In the genomic region with DNA sequence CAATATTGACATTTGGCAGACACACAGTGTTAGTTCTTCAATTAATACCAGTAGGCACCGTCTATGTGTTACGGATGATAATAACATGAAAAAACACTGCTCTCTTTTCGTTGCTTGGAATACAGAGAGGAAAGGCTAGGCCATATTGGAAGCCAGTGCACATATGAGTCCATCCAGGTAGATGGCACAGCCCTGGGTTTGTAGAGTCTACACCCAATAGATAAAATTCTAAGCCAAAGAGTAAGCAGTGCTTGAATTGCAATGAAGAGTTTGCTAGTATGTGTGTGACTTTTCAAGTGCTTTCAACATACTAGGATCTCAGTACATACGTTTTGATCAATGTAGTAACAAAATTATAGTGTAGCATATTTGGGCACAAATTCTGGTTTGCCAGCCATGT, we compare ENCODE assay signal across 26 cellular contexts.
"Had no signal": no experiment of that assay in that cellular context is flagged by ENCODE, and none has a peak within 500 bp of the region (broad histone marks: within the 10 kb centered on the region; RNA-seq: fewer than 3 reads in every experiment).

No MANE protein-coding gene starts in this region.

- H3K4me3 ChIP-seq: neural progenitor cell, ovary, psoas muscle, right lobe of liver, sigmoid colon, suprapubic skin, testis, tibial nerve, upper lobe of left lung, vagina had no signal

- H3K4me1 ChIP-seq: neural progenitor cell, parathyroid adenoma, psoas muscle, right lobe of liver, sigmoid colon, suprapubic skin, testis, tibial nerve, vagina had no signal

- H3K36me3 ChIP-seq: neural progenitor cell, ovary, right lobe of liver, sigmoid colon, suprapubic skin, tibial nerve, upper lobe of left lung, vagina had no signal

- H3K27ac ChIP-seq: neural progenitor cell, ovary, parathyroid adenoma, psoas muscle, right lobe of liver, sigmoid colon, suprapubic skin, testis, tibial nerve, upper lobe of left lung, vagina had no signal

- H3K27me3 ChIP-seq: neural progenitor cell, ovary, right lobe of liver, sigmoid colon, suprapubic skin, testis, tibial nerve, upper lobe of left lung, vagina had no signal

- H3K9me3 ChIP-seq: ovary, psoas muscle, right lobe of liver, sigmoid colon, suprapubic skin, testis, vagina had no signal

- DNase-seq: naive thymus-derived CD4-positive, alpha-beta T cell; natural killer cell; occipital lobe; ovary; posterior cingulate gyrus; psoas muscle; right cardiac atrium; right lobe of liver; sigmoid colon; small intestine; stimulated activated CD4-positive, alpha-beta T cell treated with anti-CD3 and anti-CD28 coated beads, Interleukin-15, amount 100 ng/mL, for 24 hours; stimulated activated CD4-positive, alpha-beta T cell treated with anti-CD3 and anti-CD28 coated beads, Interleukin-2, amount 100 ng/mL, for 24 hours; stimulated activated CD4-positive, alpha-beta T cell treated with anti-CD3 and anti-CD28 coated beads, Interleukin-2, amount 100 ng/mL, for 48 hours; stimulated activated CD4-positive, alpha-beta T cell treated with anti-CD3 and anti-CD28 coated beads, Interleukin-4, amount 100 ng/mL, for 24 hours; stimulated activated naive CD4-positive, alpha-beta T cell; stimulated activated naive CD8-positive, alpha-beta T cell treated with anti-CD3 and anti-CD28 coated beads, Interleukin-15, amount 100 ng/mL, for 72 hours; stimulated activated naive CD8-positive, alpha-beta T cell treated with anti-CD3 and anti-CD28 coated beads, Interleukin-15, Interleukin-2, amounts not matched to agents 100 U/mL and 50 U/mL, for 24 hours; substantia nigra; testis; trophoblast cell; upper lobe of left lung had no signal
